Comparison of ENCODE assay signal across 21 cellular contexts in genomic region chr4:10898072-10898471, GRCh38.
"Had no signal": no experiment of that assay in that cellular context is flagged by ENCODE, and none has a peak within 500 bp of the region (broad histone marks: within the 10 kb centered on the region; RNA-seq: fewer than 3 reads in every experiment).

No MANE protein-coding gene starts in this region.

- H3K27ac ChIP-seq: breast epithelium, esophagus muscularis mucosa, foreskin keratinocyte, heart right ventricle, neural progenitor cell, right atrium auricular region, transverse colon had no signal

- H3K4me1 ChIP-seq: breast epithelium, esophagus muscularis mucosa, foreskin keratinocyte, heart right ventricle, neural progenitor cell, right atrium auricular region, transverse colon had no signal

- ATAC-seq: activated CD4-positive, alpha-beta T cell treated with anti-CD3 and anti-CD28 coated beads for 36 hours; foreskin keratinocyte; heart right ventricle; natural killer cell; WTC11 had no signal

- H3K4me3 Mint-ChIP-seq: activated CD4-positive, alpha-beta T cell treated with anti-CD3 and anti-CD28 coated beads for 36 hours; activated naive CD4-positive, alpha-beta T cell treated with anti-CD3 and anti-CD28 coated beads for 36 hours; activated naive CD8-positive, alpha-beta T cell treated with anti-CD3 and anti-CD28 coated beads, Interleukin-2, amount 10 ng/mL, durations not matched to agents 7 days and 5 days; dendritic cell treated with granulocyte-macrophage colony-stimulating factor and Interleukin-4, amounts not matched to agents 40 ng/mL and 50 ng/mL, for 4 days; natural killer cell; neural progenitor cell; WTC11 had no signal

- H3K4me3 ChIP-seq: breast epithelium, esophagus muscularis mucosa, heart right ventricle, neural progenitor cell, right atrium auricular region, smooth muscle cell, transverse colon had no signal

- H3K27me3 ChIP-seq: breast epithelium, esophagus muscularis mucosa, foreskin keratinocyte, heart right ventricle, neural progenitor cell, right atrium auricular region, transverse colon had no signal

- H3K9me3 Mint-ChIP-seq: activated naive CD4-positive, alpha-beta T cell treated with anti-CD3 and anti-CD28 coated beads for 36 hours; activated naive CD8-positive, alpha-beta T cell treated with anti-CD3 and anti-CD28 coated beads, Interleukin-2, amount 10 ng/mL, durations not matched to agents 7 days and 5 days; dendritic cell treated with granulocyte-macrophage colony-stimulating factor and Interleukin-4, amounts not matched to agents 40 ng/mL and 50 ng/mL, for 4 days; natural killer cell; neural progenitor cell had no signal

- H3K36me3 ChIP-seq: breast epithelium, esophagus muscularis mucosa, heart right ventricle, neural progenitor cell, right atrium auricular region, transverse colon had no signal

- H3K9ac ChIP-seq: neural progenitor cell had no signal

- H3K27ac Mint-ChIP-seq: activated CD4-positive, alpha-beta T cell treated with anti-CD3 and anti-CD28 coated beads for 36 hours; activated naive CD4-positive, alpha-beta T cell treated with anti-CD3 and anti-CD28 coated beads for 36 hours; activated naive CD8-positive, alpha-beta T cell treated with anti-CD3 and anti-CD28 coated beads, Interleukin-2, amount 10 ng/mL, durations not matched to agents 7 days and 5 days; dendritic cell treated with granulocyte-macrophage colony-stimulating factor and Interleukin-4, amounts not matched to agents 40 ng/mL and 50 ng/mL, for 4 days; natural killer cell; neural progenitor cell; WTC11 had no signal

- H3K4me1 Mint-ChIP-seq: activated naive CD8-positive, alpha-beta T cell treated with anti-CD3 and anti-CD28 coated beads, Interleukin-2, amount 10 ng/mL, durations not matched to agents 7 days and 5 days had no signal

- H3K27me3 Mint-ChIP-seq: dendritic cell treated with granulocyte-macrophage colony-stimulating factor and Interleukin-4, amounts not matched to agents 40 ng/mL and 50 ng/mL, for 4 days had no signal

- H3K36me3 Mint-ChIP-seq: activated naive CD8-positive, alpha-beta T cell treated with anti-CD3 and anti-CD28 coated beads, Interleukin-2, amount 10 ng/mL, durations not matched to agents 7 days and 5 days; natural killer cell; neural progenitor cell had no signal

- H2AFZ ChIP-seq: neural progenitor cell had no signal

- DNase-seq: activated CD4-positive, alpha-beta T cell treated with anti-CD3 and anti-CD28 coated beads for 36 hours; activated CD8-positive, alpha-beta memory T cell treated with anti-CD3 and anti-CD28 coated beads for 24 hours; activated effector memory CD4-positive, alpha-beta T cell treated with anti-CD3 and anti-CD28 coated beads, Interleukin-2, amount 50 U/mL, for 16 hours; activated naive CD4-positive, alpha-beta T cell treated with anti-CD3 and anti-CD28 coated beads for 36 hours; activated naive CD8-positive, alpha-beta T cell treated with anti-CD3 and anti-CD28 coated beads, Interleukin-2, amount 10 ng/mL, durations not matched to agents 7 days and 5 days; central memory CD4-positive, alpha-beta T cell; effector CD4-positive, alpha-beta T cell; foreskin keratinocyte; heart right ventricle; natural killer cell; stimulated activated CD4-positive, alpha-beta T cell treated with anti-CD3 and anti-CD28 coated beads, Interleukin-2, amount 100 ng/mL, for 24 hours; stimulated activated naive CD4-positive, alpha-beta T cell; T-helper 2 cell; transverse colon had no signal

- H3K9me3 ChIP-seq: breast epithelium, esophagus muscularis mucosa, heart right ventricle, right atrium auricular region, transverse colon had no signal

- H3K4me2 ChIP-seq: neural progenitor cell, smooth muscle cell had no signal
